Comparison of ENCODE assay signal across 8 cellular contexts in the genomic region with DNA sequence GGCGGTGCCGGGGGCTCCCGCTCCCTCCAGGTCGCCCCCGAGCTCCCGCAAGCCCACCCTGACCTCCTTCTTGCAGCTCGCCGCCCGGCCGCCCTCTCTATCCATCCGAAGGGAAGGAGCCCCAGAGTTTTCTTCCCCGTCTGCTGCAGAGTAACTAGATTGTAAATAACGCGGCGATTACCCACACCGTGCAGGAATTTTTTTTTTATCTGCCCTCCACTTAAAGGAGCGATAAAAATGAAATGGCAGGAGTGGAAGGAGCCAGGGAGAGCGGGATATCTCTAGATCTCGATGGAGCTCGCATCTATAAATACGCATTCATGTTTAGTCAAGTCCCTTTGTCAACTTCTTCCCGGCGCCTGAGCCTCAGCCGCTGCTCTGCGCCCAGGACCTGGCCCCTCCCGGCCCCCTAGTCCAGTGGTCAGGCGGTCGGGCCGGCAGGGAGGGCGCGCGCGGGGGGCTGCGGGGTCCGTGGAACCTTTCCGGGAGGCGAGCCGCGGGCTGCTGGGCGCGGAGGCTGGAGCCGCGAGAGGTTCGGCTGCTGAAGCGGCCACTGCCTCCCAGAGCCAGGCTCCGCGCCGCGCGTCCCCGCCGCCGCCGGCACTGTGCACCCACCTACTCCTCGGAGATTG.
DNase-seq lines count a peak whose midpoint lies in the region; ATAC-seq and TF ChIP-seq lines count a peak whose summit lies in the region.

No MANE protein-coding gene starts in this region.

- peak overlapping the region; percentile 66 for H3K14ac ChIP-seq in trophoblast cell (ENCODE audit: low read length)

- H3K36me3 Mint-ChIP-seq in activated naive CD4-positive, alpha-beta T cell treated with anti-CD3 and anti-CD28 coated beads, Interleukin-2, amount 50 U/mL, for 72 hours: peaks cover 0 to 6% of the 10 kb centered on the region in 2 donors

- WGBS in HUES64: under 1% methylated on average over 54 of the region's 55 CpGs
- WGBS in trophoblast cell (ENCODE audit: extremely low coverage, insufficient coverage, insufficient read length): no CpG with 5 or more reads among the region's 55 CpGs

- peaks cover 52% of the 10 kb centered on the region for H3K27me3 ChIP-seq in HUES64 (ENCODE audit: insufficient read depth, low read length)
- H3K27me3 ChIP-seq in left ventricle myocardium inferior (ENCODE audit: low read depth): peaks cover 48% of the 10 kb centered on the region
- H3K27me3 ChIP-seq in trophoblast cell (ENCODE audit: insufficient read depth, low read length): no peaks in the 10 kb centered on the region

- H3K79me2 ChIP-seq in trophoblast cell (ENCODE audit: control insufficient read depth, insufficient read depth, low read length, poor library complexity): peaks cover 4% of the 10 kb centered on the region

- no peak overlapping the region for H3K27ac ChIP-seq in HUES64 (ENCODE audit: low read depth, low read length)
- H3K27ac ChIP-seq in left ventricle myocardium inferior (replicated peaks): peak overlapping the region; percentile 85
- H3K27ac ChIP-seq in trophoblast cell (ENCODE audit: low read depth, low read length): no peak overlapping the region

- peak overlapping the region; percentile 12 for H2BK12ac ChIP-seq in trophoblast cell (ENCODE audit: low read length)

- H3K4me2 ChIP-seq in trophoblast cell (ENCODE audit: low read length): peak overlapping the region; percentile 97

- H3K27ac Mint-ChIP-seq in activated naive CD4-positive, alpha-beta T cell treated with anti-CD3 and anti-CD28 coated beads, Interleukin-2, amount 50 U/mL, for 72 hours: peak overlapping the region in 1 of 2 donors; percentile 40

- H3K4ac ChIP-seq in trophoblast cell (ENCODE audit: low read depth, low read length): no peak overlapping the region

- DNase-seq in DMS53 (lab: John Stamatoyannopoulos, UW) (peak; percentile 98), left ventricle myocardium inferior (peak; percentile 37), trophoblast cell (peak in 1 of 2 donors; percentile 31)
- DNase-seq in activated naive CD4-positive, alpha-beta T cell treated with anti-CD3 and anti-CD28 coated beads, Interleukin-2, amount 50 U/mL, for 72 hours (ENCODE audit: low spot score in 2 of 2): peak in 1 of 2 donors; percentile 10
- DNase-seq in stimulated activated CD4-positive, alpha-beta T cell treated with anti-CD3 and anti-CD28 coated beads, Interleukin-4, amount 100 ng/mL, for 4 hours: no peak
- DNase-seq in stimulated activated naive CD4-positive, alpha-beta T cell (lab: John Stamatoyannopoulos, UW): no peak
- no peak for DNase-seq in NK-92 treated with Interleukin-12 subunit alpha and Interleukin-12 subunit beta, amount 100 ng/mL, for 24 hours (lab: John Stamatoyannopoulos, UW)

- H2BK5ac ChIP-seq in trophoblast cell (ENCODE audit: low read depth, low read length, poor library complexity): no peak overlapping the region

- H3K4me1 ChIP-seq in HUES64 (ENCODE audit: insufficient read depth, low read length) (peaks cover 32% of the 10 kb centered on the region), left ventricle myocardium inferior (peaks cover 26% of the 10 kb centered on the region), trophoblast cell (ENCODE audit: control insufficient read depth in 1 of 2, insufficient read depth in 2 of 2, low read length in 2 of 2) (peaks cover 0 to 5% of the 10 kb centered on the region in 2 experiments)

- peak overlapping the region; percentile 18 for H2BK120ac ChIP-seq in trophoblast cell (ENCODE audit: insufficient read depth, low read length, poor library complexity)

- TF ChIP-seq CTCF in left ventricle myocardium inferior (IDR thresholded peaks at IDR 0.05; ENCODE audit: borderline replicate concordance): no peak

- peak; percentile 18 to 56 for ATAC-seq in activated naive CD4-positive, alpha-beta T cell treated with anti-CD3 and anti-CD28 coated beads, Interleukin-2, amount 50 U/mL, for 72 hours

- H3K36me3 ChIP-seq in HUES64 (ENCODE audit: insufficient read depth, low read length) (no peaks in the 10 kb centered on the region), left ventricle myocardium inferior (no peaks in the 10 kb centered on the region), trophoblast cell (ENCODE audit: control insufficient read depth in 1 of 2, insufficient read depth in 2 of 2, low read length in 2 of 2) (no peaks in the 10 kb centered on the region)

- peak overlapping the region; percentile 98 for H3K4me3 ChIP-seq in HUES64 (ENCODE audit: low read length)
- peak overlapping the region; percentile 79 for H3K4me3 ChIP-seq in left ventricle myocardium inferior
- peak overlapping the region; percentile 81 for H3K4me3 ChIP-seq in trophoblast cell (ENCODE audit: low read depth, low read length)

- peak overlapping the region; percentile 52 for H4K12ac ChIP-seq in trophoblast cell (ENCODE audit: low read depth, low read length)

- intact Hi-C loops in left ventricle myocardium inferior (cut with micrococcal nuclease): no loop called here

- H3K9ac ChIP-seq in HUES64 (ENCODE audit: low read depth, low read length): peak overlapping the region; percentile 79
- peak overlapping the region; percentile 15 for H3K9ac ChIP-seq in trophoblast cell (ENCODE audit: low read length)

- H3K23ac ChIP-seq in trophoblast cell (ENCODE audit: low read length): no peak overlapping the region

- no peaks in the 10 kb centered on the region for H3K9me3 Mint-ChIP-seq in activated naive CD4-positive, alpha-beta T cell treated with anti-CD3 and anti-CD28 coated beads, Interleukin-2, amount 50 U/mL, for 72 hours

- no peaks in the 10 kb centered on the region for H3K9me3 ChIP-seq in HUES64 (ENCODE audit: insufficient read depth, low read depth, low read length)
- no peaks in the 10 kb centered on the region for H3K9me3 ChIP-seq in left ventricle myocardium inferior (replicated peaks)
- peaks cover 1% of the 10 kb centered on the region for H3K9me3 ChIP-seq in trophoblast cell (ENCODE audit: insufficient read depth, low read depth, low read length)

- H2AK5ac ChIP-seq in trophoblast cell (ENCODE audit: low read length): no peak overlapping the region

- peak overlapping the region; percentile 46 for H4K8ac ChIP-seq in trophoblast cell (ENCODE audit: low read depth, low read length)

- H3K18ac ChIP-seq in trophoblast cell (ENCODE audit: low read length): peak overlapping the region; percentile 19

- peak overlapping the region; percentile 32 for H2AFZ ChIP-seq in trophoblast cell (ENCODE audit: insufficient read depth, low read length, poor library complexity)

- H3K79me1 ChIP-seq in trophoblast cell (ENCODE audit: low read length): peaks cover 11% of the 10 kb centered on the region

- peak overlapping the region; percentile 39 for H4K91ac ChIP-seq in trophoblast cell (ENCODE audit: low read depth, low read length)

Comparison
In these comparisons a context has a peak if more than half of its experiments do, and no peak if none do; other contexts are left out.
1. DNase-seq: peak in DMS53 (single experiment) and left ventricle myocardium inferior (single experiment); none in stimulated activated CD4-positive, alpha-beta T cell treated with anti-CD3 and anti-CD28 coated beads, Interleukin-4, amount 100 ng/mL, for 4 hours (0 of 2), stimulated activated naive CD4-positive, alpha-beta T cell (0 of 6) and NK-92 treated with Interleukin-12 subunit alpha and Interleukin-12 subunit beta, amount 100 ng/mL, for 24 hours (single experiment).
2. Peak in every context shown above with its lines, with median percentiles within 50 percentile points of each other: H3K4me3 ChIP-seq.